Comparison of ENCODE assay signal across 10 cellular contexts in the genomic region with DNA sequence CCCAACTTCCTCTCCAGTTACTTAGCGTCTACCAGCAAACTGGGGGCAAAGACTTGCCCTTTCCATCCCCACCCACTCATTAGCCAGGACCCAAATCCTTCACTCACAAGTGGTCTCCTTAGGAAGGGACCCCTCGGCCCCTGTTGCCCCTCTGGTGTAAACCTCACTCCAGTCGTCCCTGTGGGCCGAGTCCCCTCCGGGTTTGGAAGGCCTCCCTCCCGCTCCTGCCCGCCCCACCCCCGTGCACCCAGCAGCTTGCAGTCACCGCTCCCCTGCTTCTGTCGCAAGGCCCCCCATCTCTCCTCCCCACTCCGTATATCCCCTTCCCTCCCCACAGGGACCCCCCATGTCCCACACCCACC. TPM values are rescaled to one million over a fixed set of nuclear protein-coding genes. Genes with fewer than 3 reads are reported as not detected.
A peak's percentile ranks its signal among the peaks of the same experiment; 100 is the strongest.
DNase-seq lines count a peak whose midpoint lies in the region; ATAC-seq and TF ChIP-seq lines count a peak whose summit lies in the region.
"Had no signal": no experiment of that assay in that cellular context is flagged by ENCODE, and none has a peak within 500 bp of the region (broad histone marks: within the 10 kb centered on the region; RNA-seq: fewer than 3 reads in every experiment).

No MANE protein-coding gene starts in this region.

- ATAC-seq in HG03342 (IDR thresholded peaks at IDR 0.05; ENCODE audit: unreplicated experiment) = no peak
- no peak for ATAC-seq in GM19452 (IDR thresholded peaks at IDR 0.05; ENCODE audit: unreplicated experiment)
- no peak for ATAC-seq in HG02870 (IDR thresholded peaks at IDR 0.05; ENCODE audit: unreplicated experiment)

- peaks cover 57% of the 10 kb centered on the region for H3K4me1 ChIP-seq in suprapubic skin

- H3K9me3 Mint-ChIP-seq in activated CD4-positive, alpha-beta T cell treated with anti-CD3 and anti-CD28 coated beads, Interleukin-2, amount 10 ng/mL, durations not matched to agents 24 days and 14 days = peaks cover 4% of the 10 kb centered on the region
- H3K9me3 Mint-ChIP-seq in activated naive CD8-positive, alpha-beta T cell (ENCODE audit: low read depth) = no peaks in the 10 kb centered on the region

- no peak for TF ChIP-seq CTCF in suprapubic skin (IDR thresholded peaks at IDR 0.05)

- DNase-seq in activated CD4-positive, alpha-beta T cell treated with anti-CD3 and anti-CD28 coated beads, Interleukin-2, amount 10 ng/mL, durations not matched to agents 24 days and 14 days = no peak
- DNase-seq in activated CD4-positive, alpha-beta T cell treated with anti-CD3 and anti-CD28 coated beads, Interleukin-2, amount 50 U/mL, for 4 hours = no peak
- peak; percentile 9 for DNase-seq in left kidney (ENCODE audit: low read depth, low spot score)
- DNase-seq in suprapubic skin (ENCODE audit: low spot score in 2 of 2) = peak in 1 of 2 donors; percentile 63

- no peak overlapping the region for H3K27ac ChIP-seq in suprapubic skin

- peak overlapping the region; percentile 70 for H3K4me3 ChIP-seq in suprapubic skin

- H3K27me3 Mint-ChIP-seq in activated CD4-positive, alpha-beta T cell treated with anti-CD3 and anti-CD28 coated beads, Interleukin-2, amount 10 ng/mL, durations not matched to agents 24 days and 14 days = peaks cover 26% of the 10 kb centered on the region
- H3K27me3 Mint-ChIP-seq in activated naive CD8-positive, alpha-beta T cell = no peaks in the 10 kb centered on the region

- H3K9me3 ChIP-seq in suprapubic skin = no peaks in the 10 kb centered on the region

- H3K4me3 Mint-ChIP-seq in activated CD4-positive, alpha-beta T cell treated with anti-CD3 and anti-CD28 coated beads, Interleukin-2, amount 10 ng/mL, durations not matched to agents 24 days and 14 days = peak overlapping the region; percentile 96
- peak overlapping the region; percentile 94 for H3K4me3 Mint-ChIP-seq in activated naive CD8-positive, alpha-beta T cell

- H3K36me3 Mint-ChIP-seq in activated CD4-positive, alpha-beta T cell treated with anti-CD3 and anti-CD28 coated beads, Interleukin-2, amount 10 ng/mL, durations not matched to agents 24 days and 14 days (ENCODE audit: low read depth) = peaks cover 45% of the 10 kb centered on the region
- H3K36me3 Mint-ChIP-seq in activated naive CD8-positive, alpha-beta T cell = peaks cover 4% of the 10 kb centered on the region

- no peak for TF ChIP-seq EP300 in suprapubic skin (IDR thresholded peaks at IDR 0.05)

- intact Hi-C loops in activated CD4-positive, alpha-beta T cell treated with anti-CD3 and anti-CD28 coated beads, Interleukin-2, amount 10 ng/mL, durations not matched to agents 24 days and 14 days (cut with micrococcal nuclease) = no loop called here

- peaks cover 48% of the 10 kb centered on the region for H3K4me1 Mint-ChIP-seq in activated CD4-positive, alpha-beta T cell treated with anti-CD3 and anti-CD28 coated beads, Interleukin-2, amount 10 ng/mL, durations not matched to agents 24 days and 14 days
- peaks cover 39% of the 10 kb centered on the region for H3K4me1 Mint-ChIP-seq in activated naive CD8-positive, alpha-beta T cell (ENCODE audit: low read depth)

- H3K36me3 ChIP-seq in suprapubic skin = no peaks in the 10 kb centered on the region

- H3K27me3 ChIP-seq in suprapubic skin = no peaks in the 10 kb centered on the region

- 36% methylated on average over 11 of the region's 11 CpGs for WGBS in suprapubic skin

- TF ChIP-seq POLR2A in suprapubic skin (IDR thresholded peaks at IDR 0.05) = no peak

- peak overlapping the region; percentile 91 for H3K27ac Mint-ChIP-seq in activated CD4-positive, alpha-beta T cell treated with anti-CD3 and anti-CD28 coated beads, Interleukin-2, amount 10 ng/mL, durations not matched to agents 24 days and 14 days
- peak overlapping the region; percentile 50 for H3K27ac Mint-ChIP-seq in activated naive CD8-positive, alpha-beta T cell

RNA-seq across cellular contexts. Expression of a gene that starts 1.2 kb away (rescaled TPM):
- 90.5 and 92.3 TPM in 2 replicates for total RNA-seq in activated CD4-positive, alpha-beta T cell treated with anti-CD3 and anti-CD28 coated beads, Interleukin-2, amount 10 ng/mL, durations not matched to agents 24 days and 14 days
- total RNA-seq in suprapubic skin = 10 to 100 TPM; 43.5 to 54.4 (median 49.9) TPM

RNA-seq across cellular contexts. Expression of a gene that starts 27.4 kb away (rescaled TPM):
- 0.45 TPM in 1 of 2 replicates, not detected in the other for total RNA-seq in activated CD4-positive, alpha-beta T cell treated with anti-CD3 and anti-CD28 coated beads, Interleukin-2, amount 10 ng/mL, durations not matched to agents 24 days and 14 days
- 1 to 10 TPM in 2 of 4 donors, not detected in 2; 1.5 to 2.3 TPM for total RNA-seq in suprapubic skin
- total RNA-seq: Daoy had no signal

RNA-seq across cellular contexts. Expression of a gene that starts 45.7 kb away (rescaled TPM):
- not detected in 2 replicates for total RNA-seq in activated CD4-positive, alpha-beta T cell treated with anti-CD3 and anti-CD28 coated beads, Interleukin-2, amount 10 ng/mL, durations not matched to agents 24 days and 14 days
- not detected for total RNA-seq in suprapubic skin
- total RNA-seq: Daoy, myocyte had no signal
